In the genomic region with DNA sequence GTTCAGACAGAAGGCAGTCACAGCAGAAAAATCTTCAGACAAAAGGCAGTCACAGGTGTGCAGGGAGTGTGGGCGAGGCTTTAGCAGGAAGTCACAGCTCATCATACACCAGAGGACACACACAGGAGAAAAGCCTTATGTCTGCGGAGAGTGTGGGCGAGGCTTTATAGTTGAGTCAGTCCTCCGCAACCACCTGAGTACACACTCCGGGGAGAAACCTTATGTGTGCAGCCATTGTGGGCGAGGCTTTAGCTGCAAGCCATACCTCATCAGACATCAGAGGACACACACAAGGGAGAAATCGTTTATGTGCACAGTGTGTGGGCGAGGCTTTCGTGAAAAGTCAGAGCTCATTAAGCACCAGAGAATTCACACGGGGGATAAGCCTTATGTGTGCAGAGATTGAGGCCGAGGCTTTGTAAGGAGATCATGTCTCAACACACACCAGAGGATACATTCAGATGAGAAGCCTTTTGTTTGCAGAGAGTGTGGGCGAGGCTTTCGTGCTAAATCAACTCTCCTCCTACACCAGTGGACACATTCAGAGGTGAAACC, we compare ENCODE assay signal across 8 cellular contexts. TPM values are rescaled to one million over a fixed set of nuclear protein-coding genes. Genes with fewer than 3 reads are reported as not detected.
DNase-seq lines count a peak whose midpoint lies in the region; ATAC-seq and TF ChIP-seq lines count a peak whose summit lies in the region.

No MANE protein-coding gene starts in this region.

- H2AFZ ChIP-seq in HCT116 (ENCODE audit: low read depth, low read length, poor library complexity, severe bottlenecking), result no peak overlapping the region

- H3K27ac ChIP-seq in HCT116 (ENCODE audit: low read depth, low read length), result no peak overlapping the region
- peak overlapping the region in 1 of 2 donors; percentile 26 for H3K27ac ChIP-seq in uterus

- peaks cover 0 to 6% of the 10 kb centered on the region in 2 experiments; a peak in 1 of 4 replicates for H3K4me1 ChIP-seq in HCT116 (ENCODE audit: control insufficient read depth in 1 of 2, insufficient read depth in 2 of 2, low read length in 2 of 2)
- no peaks in the 10 kb centered on the region for H3K4me1 ChIP-seq in uterus

- H3K27ac Mint-ChIP-seq in activated CD4-positive, alpha-beta T cell treated with anti-CD3 and anti-CD28 coated beads for 36 hours, result peak overlapping the region; percentile 92

- BruUV-seq in HCT116 (replicated peaks; lab: Mats Ljungman, UMichigan), result TSS peak; percentile 38

- TF ChIP-seq RAD21 in HCT116 (IDR thresholded peaks at IDR 0.05; ENCODE audit: low read depth), result no peak

- peak overlapping the region; percentile 57 for H3K4me3 Mint-ChIP-seq in activated CD4-positive, alpha-beta T cell treated with anti-CD3 and anti-CD28 coated beads for 36 hours

- H3K4me3 ChIP-seq in HCT116 (replicated peaks in 1 of 2; ENCODE audit: low read depth in 1 of 2, low read length in 2 of 2), result no peak overlapping the region
- no peak overlapping the region for H3K4me3 ChIP-seq in uterus

- intact Hi-C loops in HCT116 (cut with micrococcal nuclease), result no loop called here
- intact Hi-C loops in activated CD4-positive, alpha-beta T cell treated with anti-CD3 and anti-CD28 coated beads for 36 hours (cut with DNase I, micrococcal nuclease), result loop anchor here (1.0 to 10.0 kb wide), 10 partner anchors 27 to 650 kb away; a partner anchor contains a TSS
- intact Hi-C loops in uterus (cut with DNase I; ENCODE audit: low total_unique reads), result no loop called here

- ATAC-seq in HCT116 (no peak), HG02938 (IDR thresholded peaks at IDR 0.05; ENCODE audit: unreplicated experiment) (no peak), HG02981 (IDR thresholded peaks at IDR 0.05; ENCODE audit: unreplicated experiment) (no peak)
- peak; percentile 91 for ATAC-seq in activated CD4-positive, alpha-beta T cell treated with anti-CD3 and anti-CD28 coated beads for 36 hours

- H3K4me2 ChIP-seq in HCT116 (ENCODE audit: low read length), result no peak overlapping the region

- H4K20me1 ChIP-seq in HCT116 (ENCODE audit: insufficient read depth), result no peaks in the 10 kb centered on the region

- peaks cover 8 to 22% of the 10 kb centered on the region in 2 experiments; a peak in 3 of 4 replicates for H3K36me3 ChIP-seq in HCT116 (ENCODE audit: control insufficient read depth in 1 of 2, insufficient read depth in 2 of 2, low read length in 2 of 2)
- no peaks in the 10 kb centered on the region for H3K36me3 ChIP-seq in uterus

- H3K9me2 ChIP-seq in HCT116 (ENCODE audit: insufficient read depth), result no peaks in the 10 kb centered on the region

- no peaks in the 10 kb centered on the region for H3K9me3 ChIP-seq in HCT116 (ENCODE audit: control insufficient read depth in 1 of 2, insufficient read depth in 1 of 2, low read depth in 1 of 2, low read length in 2 of 2)
- no peaks in the 10 kb centered on the region for H3K9me3 ChIP-seq in uterus

- TF ChIP-seq POLR2A in HCT116 (IDR thresholded peaks at IDR 0.05; ENCODE audit: borderline replicate concordance, extremely low read depth, insufficient read depth, insufficient read length) (no peak), uterus (IDR thresholded peaks at IDR 0.05) (no peak)

- no peak overlapping the region for H3K9ac ChIP-seq in HCT116 (ENCODE audit: low read length)

- POLR2A ChIA-PET in HCT116 (lab: Charles Lee), result no interaction called here
- POLR2A ChIA-PET in activated CD4-positive, alpha-beta T cell treated with anti-CD3 and anti-CD28 coated beads for 36 hours (lab: Charles Lee), result interaction anchor here (0.6 to 2.7 kb wide), 14 partner anchors 9 to 1849 kb away, joined by 3 to 23 read pairs (median 4); a partner anchor contains a TSS

- peaks cover 46% of the 10 kb centered on the region for H3K36me3 Mint-ChIP-seq in activated CD4-positive, alpha-beta T cell treated with anti-CD3 and anti-CD28 coated beads for 36 hours (ENCODE audit: low read depth)

- no peaks in the 10 kb centered on the region for H3K9me3 Mint-ChIP-seq in activated CD4-positive, alpha-beta T cell treated with anti-CD3 and anti-CD28 coated beads for 36 hours (ENCODE audit: low read depth)

- no peaks in the 10 kb centered on the region for H3K27me3 ChIP-seq in HCT116 (ENCODE audit: insufficient read depth, low read length)
- no peaks in the 10 kb centered on the region for H3K27me3 ChIP-seq in uterus

- RAD21 ChIA-PET in HCT116 (lab: Charles Lee; ENCODE audit: low non-redundant PET in 1 of 2, low total read pairs in 2 of 2, uncharacterized antibody in 2 of 2, unreplicated experiment in 2 of 2), result no interaction called here

- CTCF ChIA-PET in HCT116 (lab: Charles Lee), result interaction anchor here (1.4 kb wide), 1 partner anchor 168 kb away, joined by 4 read pairs; no protein-coding TSS in a partner anchor
- CTCF ChIA-PET in activated CD4-positive, alpha-beta T cell treated with anti-CD3 and anti-CD28 coated beads for 36 hours (lab: Charles Lee), result interaction anchor here (0.5 to 4.1 kb wide), 17 partner anchors 9 to 1150 kb away, joined by 3 to 57 read pairs (median 4); a partner anchor contains a TSS

- in situ Hi-C loops in G401 (cut with HindIII; ENCODE audit: low sequenced_read_pairs), result no loop called here

- TF ChIP-seq CTCF in HCT116 (IDR thresholded peaks at IDR 0.05 in 2 of 3, conservative IDR thresholded peaks at IDR 0.05 in 1 of 3; ENCODE audit: borderline replicate concordance in 1 of 3, insufficient read depth in 1 of 3, low read depth in 2 of 3, low read length in 2 of 3), result no peak
- TF ChIP-seq CTCF in uterus (IDR thresholded peaks at IDR 0.05), result no peak

- peaks cover 38% of the 10 kb centered on the region for H3K4me1 Mint-ChIP-seq in activated CD4-positive, alpha-beta T cell treated with anti-CD3 and anti-CD28 coated beads for 36 hours

- no peak for DNase-seq in HCT116 (ENCODE audit: low read depth, low spot score)
- peak; percentile 95 for DNase-seq in activated CD4-positive, alpha-beta T cell treated with anti-CD3 and anti-CD28 coated beads for 36 hours
- DNase-seq in effector CD4-positive, alpha-beta T cell, result peak; percentile 68
- peak; percentile 92 for DNase-seq in stimulated activated CD4-positive, alpha-beta T cell treated with anti-CD3 and anti-CD28 coated beads, Interleukin-15, amount 100 ng/mL, for 24 hours
- no peak for DNase-seq in uterus
- no peak for DNase-seq in G401 (ENCODE audit: low spot score)

- H3K79me2 ChIP-seq in HCT116 (ENCODE audit: insufficient read depth, low read length), result no peaks in the 10 kb centered on the region

- H3K27me3 Mint-ChIP-seq in activated CD4-positive, alpha-beta T cell treated with anti-CD3 and anti-CD28 coated beads for 36 hours, result no peaks in the 10 kb centered on the region

TF ChIP-seq in HCT116, 20 proteins besides CTCF, POLR2A, EP300 and RAD21:
- TF ChIP-seq EGR1 (IDR thresholded peaks at IDR 0.05; ENCODE audit: low read depth) (no peak), SIN3A (IDR thresholded peaks at IDR 0.05; ENCODE audit: low read depth) (no peak), CEBPB (IDR thresholded peaks at IDR 0.05; ENCODE audit: low read depth) (no peak), JUND (IDR thresholded peaks at IDR 0.05) (no peak), YY1 (IDR thresholded peaks at IDR 0.05; ENCODE audit: extremely low read depth, insufficient replicate concordance, low read depth, low read length) (no peak), EZH2 (IDR thresholded peaks at IDR 0.05) (no peak), EZH2phosphoT487 (IDR thresholded peaks at IDR 0.05; ENCODE audit: borderline replicate concordance) (no peak)
- TF ChIP-seq, protein P1, sequence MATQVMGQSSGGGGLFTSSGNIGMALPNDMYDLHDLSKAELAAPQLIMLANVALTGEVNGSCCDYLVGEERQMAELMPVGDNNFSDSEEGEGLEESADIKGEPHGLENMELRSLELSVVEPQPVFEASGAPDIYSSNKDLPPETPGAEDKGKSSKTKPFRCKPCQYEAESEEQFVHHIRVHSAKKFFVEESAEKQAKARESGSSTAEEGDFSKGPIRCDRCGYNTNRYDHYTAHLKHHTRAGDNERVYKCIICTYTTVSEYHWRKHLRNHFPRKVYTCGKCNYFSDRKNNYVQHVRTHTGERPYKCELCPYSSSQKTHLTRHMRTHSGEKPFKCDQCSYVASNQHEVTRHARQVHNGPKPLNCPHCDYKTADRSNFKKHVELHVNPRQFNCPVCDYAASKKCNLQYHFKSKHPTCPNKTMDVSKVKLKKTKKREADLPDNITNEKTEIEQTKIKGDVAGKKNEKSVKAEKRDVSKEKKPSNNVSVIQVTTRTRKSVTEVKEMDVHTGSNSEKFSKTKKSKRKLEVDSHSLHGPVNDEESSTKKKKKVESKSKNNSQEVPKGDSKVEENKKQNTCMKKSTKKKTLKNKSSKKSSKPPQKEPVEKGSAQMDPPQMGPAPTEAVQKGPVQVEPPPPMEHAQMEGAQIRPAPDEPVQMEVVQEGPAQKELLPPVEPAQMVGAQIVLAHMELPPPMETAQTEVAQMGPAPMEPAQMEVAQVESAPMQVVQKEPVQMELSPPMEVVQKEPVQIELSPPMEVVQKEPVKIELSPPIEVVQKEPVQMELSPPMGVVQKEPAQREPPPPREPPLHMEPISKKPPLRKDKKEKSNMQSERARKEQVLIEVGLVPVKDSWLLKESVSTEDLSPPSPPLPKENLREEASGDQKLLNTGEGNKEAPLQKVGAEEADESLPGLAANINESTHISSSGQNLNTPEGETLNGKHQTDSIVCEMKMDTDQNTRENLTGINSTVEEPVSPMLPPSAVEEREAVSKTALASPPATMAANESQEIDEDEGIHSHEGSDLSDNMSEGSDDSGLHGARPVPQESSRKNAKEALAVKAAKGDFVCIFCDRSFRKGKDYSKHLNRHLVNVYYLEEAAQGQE (IDR thresholded peaks at IDR 0.05; ENCODE audit: low read depth), result no peak

RNA-seq across cellular contexts. Expression of a gene that starts 27.6 kb away (rescaled TPM):
- total RNA-seq in HCT116 (2021; ENCODE audit: unreplicated experiment) (15.7 TPM), uterus (10 to 100 TPM in 2 of 4 donors, 1 to 10 TPM in 2; 1.8 to 19.3 (median 10.9) TPM)
- polyA plus RNA-seq in HCT116 (2012), result 4.6 and 8.4 TPM in 2 replicates
- 10 to 100 TPM; 28.6 to 29.6 TPM for total RNA-seq in activated CD4-positive, alpha-beta T cell treated with anti-CD3 and anti-CD28 coated beads for 36 hours
- total RNA-seq in G401 (2014; rRNA removed; shearing (Covaris generic)), result 8.1 and 14.8 TPM in 2 replicates

RNA-seq across cellular contexts. Expression of a gene that starts 32.7 kb away (rescaled TPM):
- total RNA-seq in HCT116 (2021; ENCODE audit: unreplicated experiment) (21.2 TPM), uterus (10 to 100 TPM; 14.3 to 30.8 (median 26.2) TPM)
- 18.1 and 19.6 TPM in 2 replicates for polyA plus RNA-seq in HCT116 (2012)
- 10 to 100 TPM; 26.1 to 28.9 TPM for total RNA-seq in activated CD4-positive, alpha-beta T cell treated with anti-CD3 and anti-CD28 coated beads for 36 hours
- total RNA-seq in G401 (2014; rRNA removed; shearing (Covaris generic)), result 6.1 and 15.9 TPM in 2 replicates

RNA-seq across cellular contexts. Expression of a gene that starts 45.2 kb away (rescaled TPM):
- total RNA-seq in HCT116 (2021; ENCODE audit: unreplicated experiment) (not detected), uterus (1 to 10 TPM in 1 of 4 donors, not detected in 3; 3.1 TPM)
- polyA plus RNA-seq in HCT116 (2012), result 0.14 and 0.35 TPM in 2 replicates
- not detected for total RNA-seq in activated CD4-positive, alpha-beta T cell treated with anti-CD3 and anti-CD28 coated beads for 36 hours
- not detected in 2 replicates for total RNA-seq in G401 (2014; rRNA removed; shearing (Covaris generic))

Comparison
In these comparisons a context has a peak if more than half of its experiments do, and no peak if none do; other contexts are left out.
1. DNase-seq: peak in activated CD4-positive, alpha-beta T cell treated with anti-CD3 and anti-CD28 coated beads for 36 hours (single experiment), effector CD4-positive, alpha-beta T cell (single experiment) and stimulated activated CD4-positive, alpha-beta T cell treated with anti-CD3 and anti-CD28 coated beads, Interleukin-15, amount 100 ng/mL, for 24 hours (single experiment); none in HCT116 (single experiment), uterus (0 of 2) and G401 (single experiment).
2. intact Hi-C loops: an anchor here in activated CD4-positive, alpha-beta T cell treated with anti-CD3 and anti-CD28 coated beads for 36 hours (1.0 to 10.0 kb wide); none called in HCT116 and uterus.